14 cellular contexts compared by ENCODE assay signal in the genomic region with DNA sequence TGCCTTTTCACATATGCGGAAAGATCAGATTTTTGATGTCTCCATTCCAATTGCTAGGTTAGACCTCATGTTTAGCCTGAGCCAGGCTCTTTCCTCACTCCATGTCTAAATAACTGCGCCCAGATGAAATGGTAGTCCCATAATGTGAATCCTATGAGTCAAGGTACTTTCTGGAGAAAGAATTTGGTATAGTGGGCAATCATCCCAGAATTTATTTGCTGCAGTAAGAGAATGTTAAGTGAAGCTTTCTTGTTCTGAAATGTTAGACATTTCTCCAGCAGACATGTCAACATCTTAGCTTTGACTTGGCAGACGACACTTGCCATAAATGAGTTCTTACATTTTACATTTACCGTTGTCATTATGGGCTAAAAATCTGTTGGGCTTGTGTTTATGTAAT.
DNase-seq lines count a peak whose midpoint lies in the region; FAIRE-seq and TF ChIP-seq lines count a peak whose summit lies in the region.
"Had no signal": no experiment of that assay in that cellular context is flagged by ENCODE, and none has a peak within 500 bp of the region (broad histone marks: within the 10 kb centered on the region; RNA-seq: fewer than 3 reads in every experiment).

No MANE protein-coding gene starts in this region.

- H3K36me3 ChIP-seq in uterus (no peaks in the 10 kb centered on the region), esophagus muscularis mucosa (peaks cover 0 to 9% (median 4%) of the 10 kb centered on the region in 4 donors)

- H3K4me3 ChIP-seq in retinal pigment epithelial cell (ENCODE audit: low read length) (no peak overlapping the region), uterus (no peak overlapping the region), esophagus muscularis mucosa (no peak overlapping the region)
- H3K4me3 ChIP-seq: BLaER1, GM12878 had no signal

- H3K27me3 ChIP-seq in uterus (no peaks in the 10 kb centered on the region), esophagus muscularis mucosa (no peaks in the 10 kb centered on the region)
- H3K27me3 ChIP-seq: BLaER1 had no signal

- TF ChIP-seq POLR2A in GM12891 (IDR thresholded peaks at IDR 0.05; ENCODE audit: low read depth, low read length) (no peak), uterus (IDR thresholded peaks at IDR 0.05) (no peak), esophagus muscularis mucosa (IDR thresholded peaks at IDR 0.05; ENCODE audit: low read depth) (no peak)

- TF ChIP-seq CTCF in VCaP (conservative IDR thresholded peaks at IDR 0.05): no peak
- TF ChIP-seq CTCF in retinal pigment epithelial cell (conservative IDR thresholded peaks at IDR 0.05; ENCODE audit: low read depth, low read length): no peak
- TF ChIP-seq CTCF in uterus (IDR thresholded peaks at IDR 0.05): no peak
- TF ChIP-seq CTCF in esophagus muscularis mucosa (IDR thresholded peaks at IDR 0.05): no peak

- WGBS in esophagus muscularis mucosa: 65% methylated on average over 4 of the region's 4 CpGs

- DNase-seq in GM04503 (ENCODE audit: low read depth) (peak; percentile 7), fibroblast of gingiva (ENCODE audit: low read depth) (peak; percentile 27), retinal pigment epithelial cell (ENCODE audit: low read depth) (peak; percentile 31), hypothalamus (lab: John Stamatoyannopoulos, UW) (no peak), GM12891 (ENCODE audit: insufficient read length, low spot score) (no peak), uterus (no peak), esophagus muscularis mucosa (ENCODE audit: extremely low spot score) (no peak)
- DNase-seq: CD8-positive, alpha-beta memory T cell; NCI-H146; NCI-H2107; NCI-H345 had no signal

- intact Hi-C loops in uterus (cut with DNase I; ENCODE audit: low total_unique reads) (no loop called here), esophagus muscularis mucosa (cut with DNase I) (no loop called here)

- no peak for FAIRE-seq in GM12891 (lab: Jason Lieb, UNC)
- FAIRE-seq: GM12878 had no signal

- H3K9me3 ChIP-seq in uterus: no peaks in the 10 kb centered on the region
- peaks cover 0 to 10% (median 3%) of the 10 kb centered on the region in 4 donors for H3K9me3 ChIP-seq in esophagus muscularis mucosa
- H3K9me3 ChIP-seq: BLaER1 had no signal

- no peak for TF ChIP-seq EP300 in esophagus muscularis mucosa (IDR thresholded peaks at IDR 0.05)

- H3K27ac ChIP-seq in VCaP (peak overlapping the region; percentile 72), uterus (no peak overlapping the region), esophagus muscularis mucosa (replicated peaks in 1 of 4) (no peak overlapping the region)
- H3K27ac ChIP-seq: BLaER1 had no signal

- H3K4me1 ChIP-seq in uterus: no peaks in the 10 kb centered on the region
- peaks cover 0 to 5% (median 0%) of the 10 kb centered on the region in 4 donors for H3K4me1 ChIP-seq in esophagus muscularis mucosa
- H3K4me1 ChIP-seq: BLaER1 had no signal

TF ChIP-seq in GM12891, 5 proteins besides CTCF, POLR2A, EP300 and RAD21:
- TF ChIP-seq PAX5 (IDR thresholded peaks at IDR 0.05; ENCODE audit: insufficient read depth, low read length, severe bottlenecking) (no peak), TAF1 (IDR thresholded peaks at IDR 0.05; ENCODE audit: low read depth, low read length) (no peak), POLR2AphosphoS5 (IDR thresholded peaks at IDR 0.05; ENCODE audit: low read depth, low read length) (no peak), SPI1 (IDR thresholded peaks at IDR 0.05; ENCODE audit: low read depth, low read length) (no peak), POU2F2 (IDR thresholded peaks at IDR 0.05; ENCODE audit: low read depth, low read length) (no peak)

Comparison
In these comparisons a context has a peak if more than half of its experiments do, and no peak if none do; other contexts are left out.
1. DNase-seq: peak in GM04503 (single experiment), fibroblast of gingiva (single experiment) and retinal pigment epithelial cell (single experiment); none in hypothalamus (0 of 51), GM12891 (single experiment), uterus (0 of 2) and esophagus muscularis mucosa (single experiment).